In genomic region chr16:5379948-5380347, GRCh38 we compare ENCODE assay signal across 14 cellular contexts.
DNase-seq lines count a peak whose midpoint lies in the region; ATAC-seq, FAIRE-seq and TF ChIP-seq lines count a peak whose summit lies in the region.
"Had no signal": no experiment of that assay in that cellular context is flagged by ENCODE, and none has a peak within 500 bp of the region (broad histone marks: within the 10 kb centered on the region; RNA-seq: fewer than 3 reads in every experiment).

No MANE protein-coding gene starts in this region.

- H3K4me3 ChIP-seq in MG63 (no peak overlapping the region), pancreas (no peak overlapping the region)
- H3K4me3 ChIP-seq: BLaER1 treated with 17β-estradiol and CSF1 and Interleukin-3, amounts not matched to agents 10 nM and 100 nM; K562 had no signal

- ATAC-seq in Right ventricle myocardium superior (ENCODE audit: poor library complexity) = no peak
- no peak for ATAC-seq in pancreas
- ATAC-seq: HCT116, K562 had no signal

- H3K36me3 ChIP-seq in MG63 = no peaks in the 10 kb centered on the region
- no peaks in the 10 kb centered on the region for H3K36me3 ChIP-seq in pancreas
- H3K36me3 ChIP-seq: BLaER1 treated with 17β-estradiol and CSF1 and Interleukin-3, amounts not matched to agents 10 nM and 100 nM had no signal

- no peak overlapping the region for H3K27ac ChIP-seq in pancreas
- H3K27ac ChIP-seq: 22Rv1; BLaER1 treated with 17β-estradiol and CSF1 and Interleukin-3, amounts not matched to agents 10 nM and 100 nM had no signal

- no peaks in the 10 kb centered on the region for H3K9me3 ChIP-seq in MG63
- no peaks in the 10 kb centered on the region for H3K9me3 ChIP-seq in pancreas
- H3K9me3 ChIP-seq: BLaER1 treated with 17β-estradiol and CSF1 and Interleukin-3, amounts not matched to agents 10 nM and 100 nM had no signal

- DNase-seq in cardiac septum (ENCODE audit: low spot score) (peak; percentile 27), Right ventricle myocardium superior (no peak), MG63 (peak; percentile 90), occipital lobe (lab: John Stamatoyannopoulos, UW) (peak; percentile 40), GF-D8 (lab: John Stamatoyannopoulos, UW) (no peak), SKM-1 (lab: John Stamatoyannopoulos, UW; ENCODE audit: unreplicated experiment) (no peak), pancreas (no peak)
- DNase-seq: AML-193; CD4-positive, CD25-positive, alpha-beta regulatory T cell; DMS53 had no signal

- intact Hi-C loops in cardiac septum (cut with DNase I) = no loop called here
- intact Hi-C loops in Right ventricle myocardium superior (cut with DNase I) = no loop called here
- intact Hi-C loops in pancreas (cut with DNase I) = no loop called here

- H3K4me1 ChIP-seq in pancreas = no peaks in the 10 kb centered on the region

- peaks cover 15% of the 10 kb centered on the region for H3K27me3 ChIP-seq in MG63
- H3K27me3 ChIP-seq in pancreas = no peaks in the 10 kb centered on the region

- 52 to 65% methylated on average over 9 of the region's 9 CpGs for WGBS in pancreas, 2 donors

- no peak for FAIRE-seq in pancreas (lab: Jason Lieb, UNC)
- FAIRE-seq: K562 had no signal

- no peak for TF ChIP-seq CTCF in pancreas (IDR thresholded peaks at IDR 0.05)

Comparison
In these comparisons a context has a peak if more than half of its experiments do, and no peak if none do; other contexts are left out.
1. DNase-seq: peak in cardiac septum (single experiment), MG63 (single experiment) and occipital lobe (single experiment); none in Right ventricle myocardium superior (single experiment), GF-D8 (single experiment), SKM-1 (single experiment) and pancreas (0 of 6).